ENCODE assay signal across 7 cellular contexts in the genomic region with DNA sequence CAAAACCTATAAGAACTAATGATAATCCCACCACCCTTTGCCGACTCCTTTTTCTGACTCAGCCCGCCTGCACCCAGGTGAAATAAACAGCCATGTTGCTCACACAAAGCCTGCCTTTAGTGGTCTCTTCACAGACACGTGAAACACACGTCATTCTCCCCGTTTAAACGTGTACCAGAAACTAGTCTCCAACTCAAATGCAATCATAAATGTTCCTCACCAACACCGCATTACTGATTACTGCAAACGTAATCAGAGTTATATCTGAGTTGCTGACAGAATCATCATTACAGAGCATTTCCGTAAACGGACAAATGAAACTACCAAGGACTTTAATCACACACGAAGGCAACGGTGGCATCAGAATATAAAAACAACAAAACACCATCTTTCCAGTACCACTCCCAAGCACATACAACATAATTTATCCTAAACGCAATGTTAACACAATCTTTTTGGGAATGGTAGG. TPM values are rescaled to one million over a fixed set of nuclear protein-coding genes. Genes with fewer than 3 reads are reported as not detected.
DNase-seq lines count a peak whose midpoint lies in the region; ATAC-seq and TF ChIP-seq lines count a peak whose summit lies in the region.

No MANE protein-coding gene starts in this region.

- H3K27me3 ChIP-seq in thyroid gland = no peaks in the 10 kb centered on the region

- H3K36me3 Mint-ChIP-seq in neural crest cell (ENCODE audit: low read depth) = peaks cover 27% of the 10 kb centered on the region

- H3K4me3 ChIP-seq in GM12875 (ENCODE audit: low read depth, low read length) (peak overlapping the region; percentile 87), epithelial cell of esophagus (ENCODE audit: low read length) (peak overlapping the region; percentile 70), thyroid gland (replicated peaks in 1 of 3) (peak overlapping the region; percentile 77 to 90 (median 78))

- H3K27ac ChIP-seq in thyroid gland = peak overlapping the region; percentile 100

- peak in 1 of 2 donors; percentile 67 for TF ChIP-seq POLR2A in thyroid gland (IDR thresholded peaks at IDR 0.05)

- peak overlapping the region; percentile 96 for H3K27ac Mint-ChIP-seq in neural crest cell (ENCODE audit: unreplicated experiment)

- H3K9me3 Mint-ChIP-seq in neural crest cell = no peaks in the 10 kb centered on the region

- DNase-seq in NCI-H1105 (lab: John Stamatoyannopoulos, UW) = peak; percentile 9
- peak; percentile 34 to 55 for DNase-seq in activated CD8-positive, alpha-beta memory T cell treated with anti-CD3 and anti-CD28 coated beads for 4 hours (ENCODE audit: low read depth in 2 of 2)
- DNase-seq in epithelial cell of esophagus (ENCODE audit: low read depth) = peak; percentile 79
- DNase-seq in neural crest cell (ENCODE audit: low read depth, low spot score) = no peak
- peak; percentile 22 to 35 for DNase-seq in thyroid gland

- TF ChIP-seq CTCF in GM12875 (IDR thresholded peaks at IDR 0.05; ENCODE audit: borderline replicate concordance, insufficient read depth, low read depth, low read length) (no peak), epithelial cell of esophagus (IDR thresholded peaks at IDR 0.05; ENCODE audit: insufficient read depth, low read depth, low read length, missing control alignments) (no peak), neural crest cell (conservative IDR thresholded peaks at IDR 0.05) (no peak), thyroid gland (IDR thresholded peaks at IDR 0.05) (no peak)

- WGBS in thyroid gland, 2 donors = 0% methylated on average over 13 of the region's 13 CpGs

- peaks cover 33% of the 10 kb centered on the region for H3K4me1 Mint-ChIP-seq in neural crest cell

- peak overlapping the region; percentile 100 for H3K4me3 Mint-ChIP-seq in neural crest cell

- H3K36me3 ChIP-seq in thyroid gland = peaks cover 22 to 28% of the 10 kb centered on the region in 2 donors

- ATAC-seq in GM21576 (IDR thresholded peaks at IDR 0.05; ENCODE audit: unreplicated experiment) = no peak

- H3K4me1 ChIP-seq in thyroid gland = peaks cover 23 to 33% of the 10 kb centered on the region in 2 donors

- no peaks in the 10 kb centered on the region for H3K27me3 Mint-ChIP-seq in neural crest cell (ENCODE audit: low read depth)

- intact Hi-C loops in thyroid gland (cut with DNase I) = loop anchor here (5.0 kb wide), 1 partner anchor 50 kb away; a partner anchor contains a TSS

- no peaks in the 10 kb centered on the region for H3K9me3 ChIP-seq in thyroid gland

RNA-seq across cellular contexts. Expression of a gene that starts 1.9 kb away (rescaled TPM):
- total RNA-seq in neural crest cell = 69.2 and 71.5 TPM in 2 replicates
- total RNA-seq in thyroid gland = 100 to 1,000 TPM; 102 to 262 (median 191) TPM

RNA-seq across cellular contexts. Expression of a gene that starts 26.3 kb away (rescaled TPM):
- 59.7 and 66.0 TPM in 2 replicates for total RNA-seq in neural crest cell
- 10 to 100 TPM; 12.2 to 30.3 (median 26.6) TPM for total RNA-seq in thyroid gland

RNA-seq across cellular contexts. Expression of a gene that starts 26.6 kb away (rescaled TPM):
- 49.8 and 50.6 TPM in 2 replicates for total RNA-seq in neural crest cell
- total RNA-seq in thyroid gland = 10 to 100 TPM; 16.9 to 32.2 (median 27.2) TPM

RNA-seq across cellular contexts. Expression of a gene that starts 50.9 kb away (rescaled TPM):
- total RNA-seq in neural crest cell = 424 and 433 TPM in 2 replicates
- 100 to 1,000 TPM; 136 to 192 (median 144) TPM for total RNA-seq in thyroid gland
